ENCODE assay signal across 21 cellular contexts in the genomic region with DNA sequence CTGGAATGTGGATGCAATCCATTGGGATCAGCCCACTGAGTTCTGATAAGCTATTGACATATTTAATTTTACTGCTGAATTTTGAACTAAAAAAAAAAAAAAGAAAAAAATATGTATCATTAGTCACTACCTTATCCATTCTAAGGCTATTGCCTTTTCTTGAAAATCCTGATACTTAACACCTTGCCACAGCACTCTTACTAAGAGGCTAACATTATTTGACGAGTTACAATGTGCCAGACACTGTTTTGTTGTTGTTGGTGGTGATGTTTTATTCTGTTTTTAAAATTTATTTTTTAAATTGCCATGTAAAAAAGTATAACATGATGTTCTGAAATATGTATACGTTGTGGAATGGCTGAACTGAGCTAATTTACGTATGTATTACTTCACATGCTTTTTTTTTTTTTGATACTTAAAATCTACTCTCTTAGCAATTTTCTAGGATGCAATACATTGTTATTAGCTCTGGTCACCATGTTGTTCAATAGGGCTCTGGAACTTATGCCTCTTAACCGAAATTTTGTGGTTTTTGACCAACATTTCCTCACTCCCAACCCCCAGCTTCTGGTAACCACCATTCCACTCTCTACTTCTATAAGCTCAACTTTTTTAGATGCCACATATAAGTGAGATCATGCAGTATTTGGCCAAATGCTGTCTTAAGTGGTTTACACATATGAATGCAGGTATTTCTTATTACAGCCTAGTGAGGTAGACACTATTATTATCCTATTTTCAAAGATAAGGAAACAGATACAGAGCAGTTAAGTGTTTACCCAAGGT.
DNase-seq lines count a peak whose midpoint lies in the region; ATAC-seq and TF ChIP-seq lines count a peak whose summit lies in the region.
"Had no signal": no experiment of that assay in that cellular context is flagged by ENCODE, and none has a peak within 500 bp of the region (broad histone marks: within the 10 kb centered on the region; RNA-seq: fewer than 3 reads in every experiment).

No MANE protein-coding gene starts in this region.

- TF ChIP-seq POLR2A in NB4 (IDR thresholded peaks at IDR 0.05; ENCODE audit: extremely low read depth, insufficient read length): no peak

- no peak overlapping the region for H3K4me3 Mint-ChIP-seq in activated CD4-positive, alpha-beta T cell treated with anti-CD3 and anti-CD28 coated beads for 36 hours
- H3K4me3 Mint-ChIP-seq in activated CD4-positive, alpha-beta T cell treated with anti-CD3 and anti-CD28 coated beads, Interleukin-2, amount 10 ng/mL, durations not matched to agents 7 days and 5 days: no peak overlapping the region
- no peak overlapping the region for H3K4me3 Mint-ChIP-seq in stimulated activated effector memory CD8-positive, alpha-beta T cell treated with anti-CD3 and anti-CD28 coated beads, Interleukin-12 subunit alpha, Interleukin-12 subunit beta, amount 100 ng/mL, for 72 hours
- no peak overlapping the region for H3K4me3 Mint-ChIP-seq in progenitor cell of endocrine pancreas (ENCODE audit: low read depth)

- peaks cover 4% of the 10 kb centered on the region for H3K4me1 Mint-ChIP-seq in activated CD4-positive, alpha-beta T cell treated with anti-CD3 and anti-CD28 coated beads for 36 hours
- H3K4me1 Mint-ChIP-seq in activated CD4-positive, alpha-beta T cell treated with anti-CD3 and anti-CD28 coated beads, Interleukin-2, amount 10 ng/mL, durations not matched to agents 7 days and 5 days: peaks cover 8% of the 10 kb centered on the region
- H3K4me1 Mint-ChIP-seq in stimulated activated effector memory CD8-positive, alpha-beta T cell treated with anti-CD3 and anti-CD28 coated beads, Interleukin-12 subunit alpha, Interleukin-12 subunit beta, amount 100 ng/mL, for 72 hours: peaks cover 6% of the 10 kb centered on the region
- H3K4me1 Mint-ChIP-seq in progenitor cell of endocrine pancreas (ENCODE audit: low read depth): peaks cover 14% of the 10 kb centered on the region

- CTCF ChIA-PET in activated CD4-positive, alpha-beta T cell treated with anti-CD3 and anti-CD28 coated beads for 36 hours (lab: Charles Lee): interaction anchor here (0.6 kb wide), 2 partner anchors 106 to 715 kb away, joined by 3 to 4 read pairs; no protein-coding TSS in a partner anchor
- CTCF ChIA-PET in activated CD4-positive, alpha-beta T cell treated with anti-CD3 and anti-CD28 coated beads, Interleukin-2, amount 10 ng/mL, durations not matched to agents 7 days and 5 days (lab: Charles Lee): interaction anchor here (0.6 to 0.9 kb wide), 2 partner anchors 14 to 159 kb away, joined by 3 to 4 read pairs; no protein-coding TSS in a partner anchor

- H3K27ac Mint-ChIP-seq in activated CD4-positive, alpha-beta T cell treated with anti-CD3 and anti-CD28 coated beads for 36 hours: no peak overlapping the region
- no peak overlapping the region for H3K27ac Mint-ChIP-seq in activated CD4-positive, alpha-beta T cell treated with anti-CD3 and anti-CD28 coated beads, Interleukin-2, amount 10 ng/mL, durations not matched to agents 7 days and 5 days
- H3K27ac Mint-ChIP-seq in stimulated activated effector memory CD8-positive, alpha-beta T cell treated with anti-CD3 and anti-CD28 coated beads, Interleukin-12 subunit alpha, Interleukin-12 subunit beta, amount 100 ng/mL, for 72 hours: no peak overlapping the region
- no peak overlapping the region for H3K27ac Mint-ChIP-seq in progenitor cell of endocrine pancreas

- DNase-seq in activated CD4-positive, alpha-beta T cell treated with anti-CD3 and anti-CD28 coated beads for 36 hours: no peak
- DNase-seq in activated CD4-positive, alpha-beta T cell treated with anti-CD3 and anti-CD28 coated beads, Interleukin-2, amount 10 ng/mL, durations not matched to agents 7 days and 5 days: no peak
- DNase-seq in NB4 (ENCODE audit: low read depth) (peak; percentile 95), UCSD-AML1 (lab: John Stamatoyannopoulos, UW; ENCODE audit: unreplicated experiment) (peak; percentile 14), NCI-H1092 treated with DMSO at 0.1 percent for 48 hours (lab: John Stamatoyannopoulos, UW) (no peak), progenitor cell of endocrine pancreas (ENCODE audit: low spot score, unreplicated experiment) (no peak)
- no peak for DNase-seq in stimulated activated effector memory CD8-positive, alpha-beta T cell treated with anti-CD3 and anti-CD28 coated beads, Interleukin-12 subunit alpha, Interleukin-12 subunit beta, amount 100 ng/mL, for 72 hours (ENCODE audit: low spot score in 2 of 2)
- DNase-seq in activated effector memory CD4-positive, alpha-beta T cell treated with Interleukin-2 at 50 U/mL for 16 hours: no peak
- DNase-seq: activated gamma-delta T cell; anterior cingulate cortex; foreskin melanocyte; IMR-90; left ventricle myocardium superior; NCI-H187; NCI-H446; posterior cingulate gyrus; spleen; stimulated activated naive CD4-positive, alpha-beta T cell treated with Interleukin-2 at 50 U/mL for 16 hours; WERI-Rb-1 had no signal

- POLR2A ChIA-PET in activated CD4-positive, alpha-beta T cell treated with anti-CD3 and anti-CD28 coated beads for 36 hours (lab: Charles Lee): no interaction called here
- POLR2A ChIA-PET in activated CD4-positive, alpha-beta T cell treated with anti-CD3 and anti-CD28 coated beads, Interleukin-2, amount 10 ng/mL, durations not matched to agents 7 days and 5 days (lab: Charles Lee): interaction anchor here (0.6 kb wide), 1 partner anchor 149 kb away, joined by 4 read pairs; no protein-coding TSS in a partner anchor

- peaks cover 9% of the 10 kb centered on the region for H3K27me3 Mint-ChIP-seq in activated CD4-positive, alpha-beta T cell treated with anti-CD3 and anti-CD28 coated beads for 36 hours
- H3K27me3 Mint-ChIP-seq in activated CD4-positive, alpha-beta T cell treated with anti-CD3 and anti-CD28 coated beads, Interleukin-2, amount 10 ng/mL, durations not matched to agents 7 days and 5 days: peaks cover 18% of the 10 kb centered on the region
- H3K27me3 Mint-ChIP-seq in progenitor cell of endocrine pancreas: no peaks in the 10 kb centered on the region

- H3K9me3 Mint-ChIP-seq in activated CD4-positive, alpha-beta T cell treated with anti-CD3 and anti-CD28 coated beads for 36 hours (ENCODE audit: low read depth): no peaks in the 10 kb centered on the region
- H3K9me3 Mint-ChIP-seq in activated CD4-positive, alpha-beta T cell treated with anti-CD3 and anti-CD28 coated beads, Interleukin-2, amount 10 ng/mL, durations not matched to agents 7 days and 5 days: no peaks in the 10 kb centered on the region
- H3K9me3 Mint-ChIP-seq in stimulated activated effector memory CD8-positive, alpha-beta T cell treated with anti-CD3 and anti-CD28 coated beads, Interleukin-12 subunit alpha, Interleukin-12 subunit beta, amount 100 ng/mL, for 72 hours: no peaks in the 10 kb centered on the region
- H3K9me3 Mint-ChIP-seq in progenitor cell of endocrine pancreas (ENCODE audit: low read depth): no peaks in the 10 kb centered on the region

- H3K4me3 ChIP-seq in NB4 (ENCODE audit: low read depth, low read length): peak overlapping the region; percentile 9
- H3K4me3 ChIP-seq: spleen had no signal

- TF ChIP-seq CTCF in NB4 (IDR thresholded peaks at IDR 0.05; ENCODE audit: low read depth, low read length) (no peak), progenitor cell of endocrine pancreas (IDR thresholded peaks at IDR 0.05; ENCODE audit: unreplicated experiment) (no peak)

- H3K36me3 Mint-ChIP-seq in activated CD4-positive, alpha-beta T cell treated with anti-CD3 and anti-CD28 coated beads for 36 hours (ENCODE audit: low read depth): no peaks in the 10 kb centered on the region
- H3K36me3 Mint-ChIP-seq in activated CD4-positive, alpha-beta T cell treated with anti-CD3 and anti-CD28 coated beads, Interleukin-2, amount 10 ng/mL, durations not matched to agents 7 days and 5 days (ENCODE audit: low read depth): no peaks in the 10 kb centered on the region
- H3K36me3 Mint-ChIP-seq in stimulated activated effector memory CD8-positive, alpha-beta T cell treated with anti-CD3 and anti-CD28 coated beads, Interleukin-12 subunit alpha, Interleukin-12 subunit beta, amount 100 ng/mL, for 72 hours: no peaks in the 10 kb centered on the region
- H3K36me3 Mint-ChIP-seq in progenitor cell of endocrine pancreas (ENCODE audit: insufficient read depth): no peaks in the 10 kb centered on the region

- intact Hi-C loops in activated CD4-positive, alpha-beta T cell treated with anti-CD3 and anti-CD28 coated beads for 36 hours (cut with DNase I, micrococcal nuclease): no loop called here

- ATAC-seq in activated CD4-positive, alpha-beta T cell treated with anti-CD3 and anti-CD28 coated beads for 36 hours: peak; percentile 12
- peak; percentile 34 for ATAC-seq in stimulated activated effector memory CD8-positive, alpha-beta T cell treated with anti-CD3 and anti-CD28 coated beads, Interleukin-12 subunit alpha, Interleukin-12 subunit beta, amount 100 ng/mL, for 72 hours
- ATAC-seq: left ventricle myocardium superior, Panc1, SK-N-SH treated with all-trans-retinoic acid at 6 μM for 48 hours had no signal

Comparison
In these comparisons a context has a peak if more than half of its experiments do, and no peak if none do; other contexts are left out.
1. DNase-seq: peak in NB4 (single experiment) and UCSD-AML1 (single experiment); none in activated CD4-positive, alpha-beta T cell treated with anti-CD3 and anti-CD28 coated beads for 36 hours (single experiment), activated CD4-positive, alpha-beta T cell treated with anti-CD3 and anti-CD28 coated beads, Interleukin-2, amount 10 ng/mL, durations not matched to agents 7 days and 5 days (single experiment), stimulated activated effector memory CD8-positive, alpha-beta T cell treated with anti-CD3 and anti-CD28 coated beads, Interleukin-12 subunit alpha, Interleukin-12 subunit beta, amount 100 ng/mL, for 72 hours (0 of 2), NCI-H1092 treated with DMSO at 0.1 percent for 48 hours (single experiment), activated effector memory CD4-positive, alpha-beta T cell treated with Interleukin-2 at 50 U/mL for 16 hours (single experiment) and progenitor cell of endocrine pancreas (single experiment).